ENCODE assay signal across 19 cellular contexts in the genomic region with DNA sequence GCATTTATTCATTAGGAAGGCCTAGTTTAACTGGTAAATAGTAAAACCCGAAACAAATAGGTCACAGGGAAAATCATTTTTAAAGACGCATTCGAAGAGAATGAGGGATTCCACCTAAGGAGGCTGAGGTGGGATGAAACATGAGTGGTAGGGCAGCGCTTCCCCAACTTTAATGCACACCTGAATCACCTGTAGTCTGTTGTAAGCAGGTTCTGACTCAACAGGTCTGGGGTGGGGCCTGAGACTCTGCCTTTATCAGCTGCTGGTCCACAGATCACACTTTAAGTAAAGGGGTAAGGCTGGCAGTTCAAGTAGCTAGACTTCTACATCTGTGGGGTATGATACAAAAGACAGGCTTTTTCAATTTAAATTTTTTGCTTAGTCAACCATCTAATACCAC.
DNase-seq lines count a peak whose midpoint lies in the region; ATAC-seq and TF ChIP-seq lines count a peak whose summit lies in the region.
"Had no signal": no experiment of that assay in that cellular context is flagged by ENCODE, and none has a peak within 500 bp of the region (broad histone marks: within the 10 kb centered on the region; RNA-seq: fewer than 3 reads in every experiment).

No MANE protein-coding gene starts in this region.

- peak; percentile 12 for DNase-seq in PC-3
- peak; percentile 19 for DNase-seq in mammary epithelial cell
- DNase-seq in fibroblast of peridontal ligament (ENCODE audit: extremely low read depth): peak; percentile 6
- DNase-seq in trophoblast cell: peak; percentile 28 to 39
- DNase-seq in NOMO-1 treated with dmso at 0.1 percent for 144 hours (lab: John Stamatoyannopoulos, UW; ENCODE audit: unreplicated experiment): no peak
- DNase-seq: BE2C; C1 segment of cervical spinal cord; CD4-positive, CD25-positive, alpha-beta regulatory T cell; CD8-positive, alpha-beta memory T cell; COR-L47; DMS 273 treated with DMSO at 0.1 percent for 48 hours; DMS53; DND-41; GOT3; H7; HFFc6 had no signal

- no peak overlapping the region for H3K4ac ChIP-seq in trophoblast cell (ENCODE audit: low read depth, low read length)

- H3K27me3 ChIP-seq in PC-3 (ENCODE audit: low read length) (no peaks in the 10 kb centered on the region), mammary epithelial cell (ENCODE audit: insufficient read depth, low read length) (peaks cover 6% of the 10 kb centered on the region), trophoblast cell (ENCODE audit: insufficient read depth, low read length) (no peaks in the 10 kb centered on the region)
- H3K27me3 ChIP-seq: BE2C had no signal

- no peak overlapping the region for H3K23ac ChIP-seq in trophoblast cell (ENCODE audit: low read length)

- H4K12ac ChIP-seq in trophoblast cell (ENCODE audit: low read depth, low read length): no peak overlapping the region

- no peak overlapping the region for H3K18ac ChIP-seq in trophoblast cell (ENCODE audit: low read length)

- no peak overlapping the region for H4K91ac ChIP-seq in trophoblast cell (ENCODE audit: low read depth, low read length)

- dilution Hi-C loops in mammary epithelial cell (cut with HindIII; ENCODE audit: low sequenced_read_pairs): no loop called here

- H3K4me1 ChIP-seq in PC-3 (ENCODE audit: insufficient read depth, low read length) (no peaks in the 10 kb centered on the region), mammary epithelial cell (ENCODE audit: insufficient read depth, low read length) (no peaks in the 10 kb centered on the region), trophoblast cell (ENCODE audit: control insufficient read depth in 1 of 2, insufficient read depth in 2 of 2, low read length in 2 of 2) (peaks cover 0 to 3% of the 10 kb centered on the region in 2 experiments)
- H3K4me1 ChIP-seq: BE2C had no signal

- POLR2A ChIA-PET in PC-3 (lab: Charles Lee; ENCODE audit: unreplicated experiment): interaction anchor here (0.6 kb wide), 1 partner anchor 475 kb away, joined by 4 read pairs; no protein-coding TSS in a partner anchor

- intact Hi-C loops in PC-3 (cut with micrococcal nuclease): no loop called here
- intact Hi-C loops in mammary epithelial cell (cut with micrococcal nuclease): no loop called here

- in situ Hi-C loops in mammary epithelial cell (cut with MboI; ENCODE audit: low sequenced_read_pairs in 2 of 2): no loop called here

- no peak overlapping the region for H3K14ac ChIP-seq in trophoblast cell (ENCODE audit: low read length)

- H3K9me2 ChIP-seq in PC-3 (replicated peaks; ENCODE audit: low read length): no peaks in the 10 kb centered on the region

- no peak overlapping the region for H2AK5ac ChIP-seq in trophoblast cell (ENCODE audit: low read length)

- no peaks in the 10 kb centered on the region for H3K79me1 ChIP-seq in trophoblast cell (ENCODE audit: low read length)

- H2BK120ac ChIP-seq in trophoblast cell (ENCODE audit: insufficient read depth, low read length, poor library complexity): no peak overlapping the region

- H3K36me3 ChIP-seq in PC-3 (ENCODE audit: low read depth, low read length) (no peaks in the 10 kb centered on the region), mammary epithelial cell (ENCODE audit: insufficient read depth, low read length) (no peaks in the 10 kb centered on the region), trophoblast cell (ENCODE audit: control insufficient read depth in 1 of 2, insufficient read depth in 2 of 2, low read length in 2 of 2) (no peaks in the 10 kb centered on the region)
- H3K36me3 ChIP-seq: BE2C had no signal

- peak overlapping the region; percentile 71 for H2BK12ac ChIP-seq in trophoblast cell (ENCODE audit: low read length)

- 84% methylated on average over 4 of the region's 4 CpGs for WGBS in mammary epithelial cell (ENCODE audit: low coverage, missing lambda C conversion rate)
- no CpG with 5 or more reads among the region's 4 CpGs for WGBS in trophoblast cell (ENCODE audit: extremely low coverage, insufficient coverage, insufficient read length)

- H3K4me2 ChIP-seq in PC-3 (ENCODE audit: low read length) (no peak overlapping the region), mammary epithelial cell (ENCODE audit: insufficient read depth, low read depth, low read length) (no peak overlapping the region), trophoblast cell (ENCODE audit: low read length) (no peak overlapping the region)

- no TSS peak for BruUV-seq in PC-3 (replicated peaks; lab: Mats Ljungman, UMichigan)
- BruUV-seq in mammary epithelial cell (replicated peaks; lab: Mats Ljungman, UMichigan): no TSS peak

- H3K9me3 ChIP-seq in PC-3 (ENCODE audit: low read length) (no peaks in the 10 kb centered on the region), mammary epithelial cell (replicated peaks; ENCODE audit: insufficient read depth, low read length) (no peaks in the 10 kb centered on the region), trophoblast cell (ENCODE audit: insufficient read depth, low read depth, low read length) (no peaks in the 10 kb centered on the region)
- H3K9me3 ChIP-seq: BE2C had no signal

- H4K20me1 ChIP-seq in PC-3 (ENCODE audit: low read length): no peaks in the 10 kb centered on the region
- no peaks in the 10 kb centered on the region for H4K20me1 ChIP-seq in mammary epithelial cell (ENCODE audit: insufficient read depth, low read length)

- H3K27ac ChIP-seq in PC-3 (ENCODE audit: low read length) (no peak overlapping the region), mammary epithelial cell (ENCODE audit: insufficient read depth, low read depth, low read length) (no peak overlapping the region), trophoblast cell (ENCODE audit: low read depth, low read length) (no peak overlapping the region)

- H3K79me2 ChIP-seq in PC-3 (ENCODE audit: low read length): no peaks in the 10 kb centered on the region
- no peaks in the 10 kb centered on the region for H3K79me2 ChIP-seq in mammary epithelial cell (ENCODE audit: insufficient read depth, low read length)
- no peaks in the 10 kb centered on the region for H3K79me2 ChIP-seq in trophoblast cell (ENCODE audit: control insufficient read depth, insufficient read depth, low read length, poor library complexity)

- no peak overlapping the region for H4K8ac ChIP-seq in trophoblast cell (ENCODE audit: low read depth, low read length)

- no peak overlapping the region for H3K9ac ChIP-seq in PC-3 (ENCODE audit: low read length)
- no peak overlapping the region for H3K9ac ChIP-seq in mammary epithelial cell (ENCODE audit: insufficient read depth, low read length)
- no peak overlapping the region for H3K9ac ChIP-seq in trophoblast cell (ENCODE audit: low read length)

- CTCF ChIA-PET in PC-3 (lab: Charles Lee) (no interaction called here), mammary epithelial cell (lab: Charles Lee; ENCODE audit: low non-redundant PET) (no interaction called here)

- H3F3A ChIP-seq in PC-3 (ENCODE audit: low read length, unreplicated experiment): no peaks in the 10 kb centered on the region

- H2BK5ac ChIP-seq in trophoblast cell (ENCODE audit: low read depth, low read length, poor library complexity): no peak overlapping the region

- no peak for TF ChIP-seq CTCF in PC-3 (conservative IDR thresholded peaks at IDR 0.05; ENCODE audit: low read depth, low read length)
- no peak for TF ChIP-seq CTCF in mammary epithelial cell (conservative IDR thresholded peaks at IDR 0.05 in 1 of 2, IDR thresholded peaks at IDR 0.05 in 1 of 2; ENCODE audit: extremely low read depth in 1 of 2, insufficient read depth in 1 of 2, low read depth in 1 of 2, low read length in 2 of 2)

- H3K4me3 ChIP-seq in PC-3 (ENCODE audit: low read length) (no peak overlapping the region), mammary epithelial cell (replicated peaks in 1 of 3; ENCODE audit: insufficient read depth in 1 of 3, low read depth in 2 of 3, low read length in 3 of 3) (no peak overlapping the region), trophoblast cell (ENCODE audit: low read depth, low read length) (no peak overlapping the region)

- no peak overlapping the region for H2AFZ ChIP-seq in PC-3 (ENCODE audit: low read length)
- H2AFZ ChIP-seq in mammary epithelial cell (ENCODE audit: low read depth, low read length): no peak overlapping the region
- H2AFZ ChIP-seq in trophoblast cell (ENCODE audit: insufficient read depth, low read length, poor library complexity): no peak overlapping the region

- ATAC-seq in PC-3: no peak
- no peak for ATAC-seq in GM19395 (IDR thresholded peaks at IDR 0.05; ENCODE audit: unreplicated experiment)
- no peak for ATAC-seq in HG03196 (IDR thresholded peaks at IDR 0.05; ENCODE audit: unreplicated experiment)
- ATAC-seq: HCT116 had no signal
